10 cellular contexts compared by ENCODE assay signal in the genomic region with DNA sequence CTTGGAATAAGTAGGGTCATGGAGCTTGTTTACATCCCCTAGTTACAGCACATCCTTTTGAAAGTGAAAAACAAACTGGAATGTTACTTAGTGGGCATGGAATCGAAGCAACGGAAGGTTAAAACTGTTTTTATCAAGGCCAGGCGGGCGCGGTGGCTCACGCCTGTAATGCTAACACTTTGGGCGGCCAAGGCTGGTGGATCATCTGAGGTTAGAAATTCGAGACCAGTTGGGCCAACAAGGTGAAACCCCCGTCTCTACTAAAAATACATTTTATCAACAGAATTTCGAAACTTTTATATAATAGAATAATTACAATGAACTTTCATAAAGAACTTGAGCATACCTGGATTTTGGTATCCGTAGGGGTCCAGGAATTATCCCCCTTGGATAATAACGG. TPM values are rescaled to one million over a fixed set of nuclear protein-coding genes. Genes with fewer than 3 reads are reported as not detected.
DNase-seq lines count a peak whose midpoint lies in the region; TF ChIP-seq lines count a peak whose summit lies in the region.
"Had no signal": no experiment of that assay in that cellular context is flagged by ENCODE, and none has a peak within 500 bp of the region (broad histone marks: within the 10 kb centered on the region; RNA-seq: fewer than 3 reads in every experiment).

No MANE protein-coding gene starts in this region.

- peak overlapping the region; percentile 98 for H3K27ac ChIP-seq in skeletal muscle tissue (ENCODE audit: low read depth, low read length)

- peak overlapping the region; percentile 85 for H3K27ac Mint-ChIP-seq in activated CD4-positive, alpha-beta memory T cell treated with anti-CD3 and anti-CD28 coated beads, Interleukin-2, amount 10 ng/mL, durations not matched to agents 7 days and 5 days
- H3K27ac Mint-ChIP-seq in glutamatergic neuron (ENCODE audit: unreplicated experiment), result peak overlapping the region; percentile 93

- H3K9me3 ChIP-seq in HAP-1 (peaks cover 2% of the 10 kb centered on the region; the same call in 1 of the 2 replicates), skeletal muscle tissue (ENCODE audit: control insufficient read depth in 3 of 3, low read length in 3 of 3) (no peaks in the 10 kb centered on the region)

- in situ Hi-C loops in HAP-1 (cut with MboI; ENCODE audit: low sequenced_read_pairs), result loop anchor here (25.0 kb wide), 1 partner anchor 529 kb away; the partner anchor contains the start of gene TBRG4

- peak overlapping the region; percentile 80; the same call in 1 of the 2 replicates for H3K4me3 ChIP-seq in HAP-1
- peak overlapping the region; percentile 84 to 93 (median 92) for H3K4me3 ChIP-seq in skeletal muscle tissue (ENCODE audit: low read length in 3 of 3)

- POLR2A ChIA-PET in activated CD4-positive, alpha-beta memory T cell treated with anti-CD3 and anti-CD28 coated beads, Interleukin-2, amount 10 ng/mL, durations not matched to agents 7 days and 5 days (lab: Charles Lee), result interaction anchor here (0.7 to 5.3 kb wide), 18 partner anchors 9 to 396 kb away, joined by 3 to 96 read pairs (median 11); partner anchors contain the start of genes DDX56, H2AZ2, MYO1G and NUDCD3

- peaks cover 26% of the 10 kb centered on the region for H3K36me3 Mint-ChIP-seq in activated CD4-positive, alpha-beta memory T cell treated with anti-CD3 and anti-CD28 coated beads, Interleukin-2, amount 10 ng/mL, durations not matched to agents 7 days and 5 days (ENCODE audit: low read depth)
- H3K36me3 Mint-ChIP-seq in glutamatergic neuron (ENCODE audit: unreplicated experiment), result no peaks in the 10 kb centered on the region

- H3K4me1 Mint-ChIP-seq in activated CD4-positive, alpha-beta memory T cell treated with anti-CD3 and anti-CD28 coated beads, Interleukin-2, amount 10 ng/mL, durations not matched to agents 7 days and 5 days, result peaks cover 46% of the 10 kb centered on the region
- peaks cover 10% of the 10 kb centered on the region for H3K4me1 Mint-ChIP-seq in glutamatergic neuron (ENCODE audit: low read depth, unreplicated experiment)

- peak overlapping the region; percentile 94 to 99 (median 97) for H3K9ac ChIP-seq in skeletal muscle tissue (ENCODE audit: low read depth in 1 of 3, low read length in 3 of 3)

- H3K27me3 ChIP-seq in HAP-1 (ENCODE audit: low read depth) (no peaks in the 10 kb centered on the region), skeletal muscle tissue (ENCODE audit: control insufficient read depth in 3 of 3, insufficient read depth in 3 of 3, low read length in 3 of 3) (no peaks in the 10 kb centered on the region)

- peaks cover 31% of the 10 kb centered on the region for H3K36me3 ChIP-seq in HAP-1 (replicated peaks)
- peaks cover 15 to 27% (median 26%) of the 10 kb centered on the region in 3 donors for H3K36me3 ChIP-seq in skeletal muscle tissue (ENCODE audit: control insufficient read depth in 3 of 3, insufficient read depth in 3 of 3, low read length in 3 of 3)

- no peaks in the 10 kb centered on the region for H3K9me3 Mint-ChIP-seq in activated CD4-positive, alpha-beta memory T cell treated with anti-CD3 and anti-CD28 coated beads, Interleukin-2, amount 10 ng/mL, durations not matched to agents 7 days and 5 days
- peaks cover 14% of the 10 kb centered on the region for H3K9me3 Mint-ChIP-seq in glutamatergic neuron (ENCODE audit: unreplicated experiment)

- CTCF ChIA-PET in activated CD4-positive, alpha-beta memory T cell treated with anti-CD3 and anti-CD28 coated beads, Interleukin-2, amount 10 ng/mL, durations not matched to agents 7 days and 5 days (lab: Charles Lee), result interaction anchor here (1.3 to 3.4 kb wide), 5 partner anchors 18 to 274 kb away, joined by 5 to 16 read pairs (median 7); no protein-coding TSS in a partner anchor

- H3K4me3 Mint-ChIP-seq in activated CD4-positive, alpha-beta memory T cell treated with anti-CD3 and anti-CD28 coated beads, Interleukin-2, amount 10 ng/mL, durations not matched to agents 7 days and 5 days, result peak overlapping the region; percentile 92
- peak overlapping the region; percentile 93 for H3K4me3 Mint-ChIP-seq in glutamatergic neuron (ENCODE audit: unreplicated experiment)

- TF ChIP-seq CTCF in glutamatergic neuron (IDR thresholded peaks at IDR 0.05; ENCODE audit: partially characterized antibody, unreplicated experiment), result no peak
- TF ChIP-seq CTCF in GM10266 (IDR thresholded peaks at IDR 0.05; ENCODE audit: control insufficient read depth, insufficient read depth, low read depth, missing control alignments), result no peak

- no peaks in the 10 kb centered on the region for H3K27me3 Mint-ChIP-seq in activated CD4-positive, alpha-beta memory T cell treated with anti-CD3 and anti-CD28 coated beads, Interleukin-2, amount 10 ng/mL, durations not matched to agents 7 days and 5 days
- H3K27me3 Mint-ChIP-seq in glutamatergic neuron (ENCODE audit: unreplicated experiment), result peaks cover 7% of the 10 kb centered on the region

- H3K4me1 ChIP-seq in HAP-1, result peaks cover 12% of the 10 kb centered on the region
- peaks cover 18 to 38% (median 24%) of the 10 kb centered on the region in 3 donors for H3K4me1 ChIP-seq in skeletal muscle tissue (ENCODE audit: control insufficient read depth in 3 of 3, insufficient read depth in 3 of 3, low read length in 3 of 3)

- DNase-seq in HAP-1 (ENCODE audit: low spot score in 2 of 2), result no peak
- DNase-seq in activated CD4-positive, alpha-beta memory T cell treated with anti-CD3 and anti-CD28 coated beads, Interleukin-2, amount 10 ng/mL, durations not matched to agents 7 days and 5 days, result no peak
- DNase-seq in glutamatergic neuron, result no peak
- DNase-seq in GM10266 (ENCODE audit: extremely low spot score), result no peak
- DNase-seq in NCI-H2081 treated with DMSO at 0.1 percent for 48 hours (lab: John Stamatoyannopoulos, UW), result no peak
- no peak for DNase-seq in mesenteric fat pad (ENCODE audit: low spot score)
- DNase-seq in NCI-H187 treated with DMSO at 0.1 percent for 48 hours (lab: John Stamatoyannopoulos, UW), result no peak

RNA-seq across cellular contexts. Expression of gene TMED4, which starts 1.1 kb away (rescaled TPM):
- total RNA-seq in activated CD4-positive, alpha-beta memory T cell treated with anti-CD3 and anti-CD28 coated beads, Interleukin-2, amount 10 ng/mL, durations not matched to agents 7 days and 5 days, result 10 to 100 TPM; 76.0 to 81.8 TPM
- total RNA-seq in glutamatergic neuron (ENCODE audit: unreplicated experiment) (90.7 TPM), skeletal muscle tissue (107 TPM), mesenteric fat pad (56.3 TPM)

RNA-seq across cellular contexts. Expression of gene DDX56, which starts 9.4 kb away (rescaled TPM):
- total RNA-seq in activated CD4-positive, alpha-beta memory T cell treated with anti-CD3 and anti-CD28 coated beads, Interleukin-2, amount 10 ng/mL, durations not matched to agents 7 days and 5 days, result 10 to 100 TPM; 59.0 to 59.6 TPM
- total RNA-seq in glutamatergic neuron (ENCODE audit: unreplicated experiment) (84.3 TPM), skeletal muscle tissue (49.1 TPM), mesenteric fat pad (64.1 TPM)

RNA-seq across cellular contexts. Expression of gene OGDH, which starts 23.3 kb away (rescaled TPM):
- total RNA-seq in activated CD4-positive, alpha-beta memory T cell treated with anti-CD3 and anti-CD28 coated beads, Interleukin-2, amount 10 ng/mL, durations not matched to agents 7 days and 5 days, result 100 to 1,000 TPM; 164 to 166 TPM
- total RNA-seq in glutamatergic neuron (ENCODE audit: unreplicated experiment) (102 TPM), skeletal muscle tissue (70.5 TPM), mesenteric fat pad (102 TPM)

RNA-seq across cellular contexts. Expression of gene NPC1L1, which starts 42.0 kb away (rescaled TPM):
- not detected for total RNA-seq in activated CD4-positive, alpha-beta memory T cell treated with anti-CD3 and anti-CD28 coated beads, Interleukin-2, amount 10 ng/mL, durations not matched to agents 7 days and 5 days
- total RNA-seq in glutamatergic neuron (ENCODE audit: unreplicated experiment), result not detected
- not detected for total RNA-seq in skeletal muscle tissue
- total RNA-seq in mesenteric fat pad, result 0.29 TPM
- total RNA-seq: lung microvascular endothelial cell; T-helper 1 cell treated with Interleukin-12 subunit alpha and Interleukin-12 subunit beta and Interleukin-4 antibody, amounts not matched to agents 30 ng/mL and 1 ng/mL, for 36 hours had no signal
